ENCODE assay signal across 1 cellular context in the genomic region with DNA sequence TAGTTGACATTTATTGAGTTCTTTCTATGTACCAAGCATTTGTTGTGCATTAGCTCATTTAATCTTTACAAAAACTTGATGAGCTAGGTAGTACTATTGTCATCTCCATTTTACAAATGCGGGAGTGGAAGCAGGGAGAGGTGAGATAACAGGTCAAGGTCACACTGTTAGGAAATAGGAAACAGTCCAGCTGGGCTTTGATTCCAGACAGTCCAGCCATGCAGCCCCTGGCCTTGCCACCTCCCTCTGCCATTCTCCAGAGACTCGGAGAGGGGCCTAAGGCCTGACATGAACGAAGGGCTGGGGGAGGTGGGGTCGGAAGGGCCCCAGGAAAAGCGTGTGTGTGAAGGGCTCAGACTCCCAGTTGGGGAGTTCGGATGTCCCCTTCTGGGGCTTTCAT.
TF ChIP-seq lines count a peak whose summit lies in the region.

No MANE protein-coding gene starts in this region.

TF ChIP-seq in HEK293, 187 proteins besides CTCF, POLR2A, EP300 and RAD21 (continued from another document):
- TF ChIP-seq PRDM4 (tag by site-specific recombination; IDR thresholded peaks at IDR 0.05), result no peak
